22 cellular contexts compared by ENCODE assay signal in genomic region chr11:13357232-13357631, GRCh38.
DNase-seq lines count a peak whose midpoint lies in the region; ATAC-seq and TF ChIP-seq lines count a peak whose summit lies in the region.
"Had no signal": no experiment of that assay in that cellular context is flagged by ENCODE, and none has a peak within 500 bp of the region (broad histone marks: within the 10 kb centered on the region; RNA-seq: fewer than 3 reads in every experiment).

No MANE protein-coding gene starts in this region.

- no peaks in the 10 kb centered on the region for H3K79me2 ChIP-seq in OCI-LY7 (ENCODE audit: insufficient read depth, low read depth, low read length)

- no peak overlapping the region for H3K4ac ChIP-seq in neuronal stem cell (ENCODE audit: low read length)

- H2BK15ac ChIP-seq in neuronal stem cell (ENCODE audit: low read length), result no peak overlapping the region

- no peaks in the 10 kb centered on the region for H4K20me1 ChIP-seq in OCI-LY7 (ENCODE audit: insufficient read depth, low read length)

- peak overlapping the region; percentile 13 for H3K18ac ChIP-seq in neuronal stem cell (ENCODE audit: low read length)

- H4K91ac ChIP-seq in neuronal stem cell (ENCODE audit: low read depth, low read length, poor library complexity), result no peak overlapping the region

- no TSS peak for BruUV-seq in OCI-LY7 (replicated peaks; lab: Mats Ljungman, UMichigan)

- H3K23ac ChIP-seq in neuronal stem cell (ENCODE audit: low read depth, low read length, poor library complexity), result no peak overlapping the region

- no peaks in the 10 kb centered on the region for H3K4me1 Mint-ChIP-seq in naive thymus-derived CD8-positive, alpha-beta T cell

- H3K27ac Mint-ChIP-seq in naive thymus-derived CD8-positive, alpha-beta T cell, result peak overlapping the region in 1 of 10 donors; percentile 29
- H3K27ac Mint-ChIP-seq: CD4-positive, CD25-positive, alpha-beta regulatory T cell had no signal

- H3K4me2 ChIP-seq in OCI-LY7 (ENCODE audit: low read length), result no peak overlapping the region
- H3K4me2 ChIP-seq in neuronal stem cell (ENCODE audit: insufficient read depth, low read length, poor library complexity, severe bottlenecking), result no peak overlapping the region

- no peak overlapping the region for H3K4me3 Mint-ChIP-seq in naive thymus-derived CD8-positive, alpha-beta T cell
- H3K4me3 Mint-ChIP-seq: CD4-positive, CD25-positive, alpha-beta regulatory T cell had no signal

- POLR2A ChIA-PET in OCI-LY7 (lab: Charles Lee), result no interaction called here
- POLR2A ChIA-PET in naive thymus-derived CD8-positive, alpha-beta T cell (lab: Charles Lee), result no interaction called here

- no peak for ATAC-seq in GM19351 (IDR thresholded peaks at IDR 0.05; ENCODE audit: unreplicated experiment)
- ATAC-seq in naive thymus-derived CD8-positive, alpha-beta T cell, result no peak
- ATAC-seq: GM12878, Panc1 had no signal

- H3K14ac ChIP-seq in neuronal stem cell (ENCODE audit: low read length), result peak overlapping the region; percentile 41

- CTCF ChIA-PET in OCI-LY7 (lab: Charles Lee; ENCODE audit: unreplicated experiment), result no interaction called here

- intact Hi-C loops in OCI-LY7 (cut with micrococcal nuclease; ENCODE audit: unreplicated experiment), result no loop called here

- peak overlapping the region; percentile 72 for H2AK5ac ChIP-seq in neuronal stem cell (ENCODE audit: low read depth, low read length)

- peaks cover 0 to 86% (median 22%) of the 10 kb centered on the region in 3 donors for H3K36me3 Mint-ChIP-seq in naive thymus-derived CD8-positive, alpha-beta T cell

- H3K36me3 ChIP-seq in H7 (replicated peaks; ENCODE audit: control insufficient read depth, insufficient read depth, low read length) (no peaks in the 10 kb centered on the region), OCI-LY7 (ENCODE audit: insufficient read depth, low read length) (no peaks in the 10 kb centered on the region), neuronal stem cell (replicated peaks in 1 of 2; ENCODE audit: control insufficient read depth in 2 of 2, insufficient read depth in 2 of 2, low read length in 2 of 2) (peaks cover 0 to 7% of the 10 kb centered on the region in 2 donors)
- H3K36me3 ChIP-seq: BE2C had no signal

- H3K4me1 ChIP-seq in OCI-LY7 (ENCODE audit: insufficient read depth, low read length, poor library complexity, severe bottlenecking) (no peaks in the 10 kb centered on the region), neuronal stem cell (ENCODE audit: control insufficient read depth in 2 of 2, insufficient read depth in 1 of 2, low read depth in 1 of 2, low read length in 2 of 2) (peaks cover 3 to 6% of the 10 kb centered on the region in 2 donors)
- H3K4me1 ChIP-seq: BE2C had no signal

- no peaks in the 10 kb centered on the region for H3K27me3 Mint-ChIP-seq in naive thymus-derived CD8-positive, alpha-beta T cell
- H3K27me3 Mint-ChIP-seq: CD4-positive, CD25-positive, alpha-beta regulatory T cell had no signal

- 0 out of 2 replicates have a peak, but pooled peaks have one; percentile 25 for TF ChIP-seq CTCF in OCI-LY7 (conservative IDR thresholded peaks at IDR 0.05; ENCODE audit: low read length)

- H3K4me3 ChIP-seq in H7 (ENCODE audit: insufficient read depth, low read depth, low read length), result no peak overlapping the region
- no peak overlapping the region for H3K4me3 ChIP-seq in OCI-LY7 (ENCODE audit: low read depth, low read length, poor library complexity, severe bottlenecking)
- no peak overlapping the region for H3K4me3 ChIP-seq in neuronal stem cell (ENCODE audit: low read length in 2 of 2)
- H3K4me3 ChIP-seq: GM12878 had no signal

- H3K79me1 ChIP-seq in neuronal stem cell (ENCODE audit: low read depth, low read length), result no peaks in the 10 kb centered on the region

- no peaks in the 10 kb centered on the region for H3K9me2 ChIP-seq in OCI-LY7 (ENCODE audit: insufficient read depth, low read length)

- no peak overlapping the region for H2BK120ac ChIP-seq in neuronal stem cell (ENCODE audit: low read depth, low read length)

- no peak overlapping the region for H4K8ac ChIP-seq in neuronal stem cell (ENCODE audit: low read depth, low read length)

- no peaks in the 10 kb centered on the region; the same call in 1 of the 2 replicates for H3K27me3 ChIP-seq in H7 (ENCODE audit: control insufficient read depth, insufficient read depth, low read length)
- no peaks in the 10 kb centered on the region for H3K27me3 ChIP-seq in neuronal stem cell (ENCODE audit: control insufficient read depth in 3 of 3, insufficient read depth in 3 of 3, low read depth in 1 of 3, low read length in 3 of 3)
- H3K27me3 ChIP-seq: BE2C had no signal

- H3K27ac ChIP-seq in OCI-LY7 (ENCODE audit: low read depth, low read length, poor library complexity, severe bottlenecking), result no peak overlapping the region
- peak overlapping the region; percentile 71 for H3K27ac ChIP-seq in cingulate gyrus (ENCODE audit: low read depth, low read length)
- H3K27ac ChIP-seq in neuronal stem cell (replicated peaks; ENCODE audit: low read length), result no peak overlapping the region
- H3K27ac ChIP-seq: HL-60 had no signal

- WGBS in neuronal stem cell (ENCODE audit: extremely low coverage in 2 of 2, insufficient read length in 2 of 2, insufficient replicate concordance in 1 of 2), 2 donors, result no CpG with 5 or more reads among the region's 9 CpGs

- H3K9me3 ChIP-seq in OCI-LY7 (ENCODE audit: low read length), result no peaks in the 10 kb centered on the region
- H3K9me3 ChIP-seq in neuronal stem cell (replicated peaks in 1 of 2; ENCODE audit: control insufficient read depth in 2 of 2, insufficient read depth in 1 of 2, low read depth in 1 of 2, low read length in 2 of 2), result no peaks in the 10 kb centered on the region
- H3K9me3 ChIP-seq: BE2C had no signal

- no peaks in the 10 kb centered on the region for H3K9me3 Mint-ChIP-seq in naive thymus-derived CD8-positive, alpha-beta T cell
- H3K9me3 Mint-ChIP-seq: CD4-positive, CD25-positive, alpha-beta regulatory T cell had no signal

- H2BK5ac ChIP-seq in neuronal stem cell (ENCODE audit: low read length), result no peak overlapping the region

- no peak overlapping the region for H2AFZ ChIP-seq in OCI-LY7 (ENCODE audit: low read length)
- no peak overlapping the region for H2AFZ ChIP-seq in neuronal stem cell (ENCODE audit: low read length)

- H2BK12ac ChIP-seq in neuronal stem cell (ENCODE audit: low read length), result no peak overlapping the region

- peak; percentile 49 for DNase-seq in H7
- no peak for DNase-seq in OCI-LY7 (ENCODE audit: low spot score)
- DNase-seq in neuronal stem cell (ENCODE audit: low spot score), result no peak
- DNase-seq in HPDE6-E6E7 (ENCODE audit: extremely low spot score), result no peak
- DNase-seq in naive thymus-derived CD8-positive, alpha-beta T cell, result no peak
- DNase-seq in activated gamma-delta T cell treated with Interleukin-2 at 50 U/mL for 16 hours, result no peak
- DNase-seq: BE2C; CD4-positive, CD25-positive, alpha-beta regulatory T cell; DMS79 treated with DMSO at 0.1 percent for 48 hours; KG1; NCI-H1092; NCI-H1436 treated with DMSO at 0.1 percent for 48 hours; NCI-H2029; NCI-H226; NCI-H510A treated with DMSO at 0.1 percent for 48 hours; NCI-H748 treated with DMSO at 0.1 percent for 48 hours; SIG-M5 had no signal

- no peak overlapping the region for H3K9ac ChIP-seq in neuronal stem cell (ENCODE audit: low read depth, low read length, poor library complexity)
